8 cellular contexts compared by ENCODE assay signal in the genomic region with DNA sequence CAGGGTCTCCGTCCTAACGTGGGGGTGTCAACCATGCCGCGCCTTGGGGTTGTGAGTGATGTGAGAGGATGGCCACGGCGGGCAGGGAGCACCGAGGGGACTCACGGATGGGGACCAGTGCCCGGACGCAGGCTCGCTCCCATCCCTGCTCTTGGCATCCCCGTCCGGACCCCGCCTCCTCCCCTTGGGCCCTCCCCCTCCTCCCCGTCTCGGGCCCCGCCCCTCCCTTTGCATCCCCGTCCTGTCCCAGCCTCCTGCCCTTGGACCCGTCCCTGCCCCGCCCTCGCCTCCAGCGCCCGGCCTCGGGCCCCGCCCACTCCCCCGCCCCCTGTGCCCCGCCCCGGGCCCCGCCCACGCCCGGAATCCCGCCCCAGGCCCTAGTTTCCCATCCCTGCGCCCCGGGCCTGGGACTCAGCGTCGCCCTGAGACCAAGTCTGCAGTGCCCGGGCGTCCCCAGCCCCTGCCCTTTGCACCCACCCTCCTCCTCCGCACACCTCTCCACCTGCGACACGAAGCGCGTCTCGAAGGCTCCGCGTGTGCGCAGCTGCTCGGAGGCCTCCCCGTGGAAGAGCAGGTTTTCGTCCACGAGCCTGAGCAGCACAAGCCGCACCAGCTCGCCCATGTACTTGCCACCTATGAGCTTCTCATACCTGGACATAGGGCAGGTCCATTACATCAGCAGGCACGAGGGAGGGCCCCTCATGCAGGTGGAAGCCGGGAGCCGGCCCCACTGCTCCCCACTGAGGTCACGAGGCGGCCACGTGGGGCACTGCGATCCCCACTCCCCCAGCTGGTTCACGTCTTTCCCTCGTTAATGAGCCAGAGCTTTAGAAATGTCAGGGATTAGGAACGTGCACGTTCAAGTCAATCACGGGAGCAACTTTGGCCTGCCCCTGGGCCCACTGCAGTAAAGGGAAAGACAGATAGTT. TPM values are rescaled to one million over a fixed set of nuclear protein-coding genes. Genes with fewer than 3 reads are reported as not detected.
DNase-seq lines count a peak whose midpoint lies in the region; ATAC-seq and TF ChIP-seq lines count a peak whose summit lies in the region.

No MANE protein-coding gene starts in this region.

- H3K9me3 ChIP-seq in CD8-positive, alpha-beta T cell (ENCODE audit: low read length): no peaks in the 10 kb centered on the region
- peaks cover 6 to 7% of the 10 kb centered on the region in 2 donors for H3K9me3 ChIP-seq in neuronal stem cell (replicated peaks in 1 of 2; ENCODE audit: control insufficient read depth in 2 of 2, insufficient read depth in 1 of 2, low read depth in 1 of 2, low read length in 2 of 2)

- peaks cover 10% of the 10 kb centered on the region for H3K4me1 Mint-ChIP-seq in CD8-positive, alpha-beta T cell (ENCODE audit: low read depth)

- H4K91ac ChIP-seq in neuronal stem cell (ENCODE audit: low read depth, low read length, poor library complexity): no peak overlapping the region

- H3K27ac Mint-ChIP-seq in CD8-positive, alpha-beta T cell: peak overlapping the region; percentile 82

- POLR2A ChIA-PET in CD8-positive, alpha-beta T cell (lab: Charles Lee): interaction anchor here (0.9 to 1.0 kb wide), 2 partner anchors 48 to 68 kb away, joined by 3 read pairs; no protein-coding TSS in a partner anchor

- H3K4ac ChIP-seq in neuronal stem cell (ENCODE audit: low read length): no peak overlapping the region

- H3K79me1 ChIP-seq in neuronal stem cell (ENCODE audit: low read depth, low read length): no peaks in the 10 kb centered on the region

- H3K36me3 Mint-ChIP-seq in CD8-positive, alpha-beta T cell: no peaks in the 10 kb centered on the region

- peak overlapping the region; percentile 68 for H2AFZ ChIP-seq in neuronal stem cell (ENCODE audit: low read length)

- intact Hi-C loops in CD8-positive, alpha-beta T cell (cut with DNase I, micrococcal nuclease): loop anchor here (1.0 kb wide), 3 partner anchors 19 to 64 kb away; a partner anchor contains a TSS

- DNase-seq in CD8-positive, alpha-beta T cell: peak in 6 of 7 experiments; percentile 10 to 74 (median 53)
- DNase-seq in NCI-H82 treated with DMSO at 0.1 percent for 48 hours (lab: John Stamatoyannopoulos, UW; ENCODE audit: unreplicated experiment): peak; percentile 37
- DNase-seq in activated gamma-delta T cell treated with anti-CD3 and anti-CD28 coated beads, Interleukin-2, amount 50 U/mL, for 16 hours (ENCODE audit: low read depth): peak; percentile 36
- DNase-seq in foreskin keratinocyte: peak in 1 of 2 donors; percentile 22
- peak; percentile 77 for DNase-seq in neuronal stem cell (ENCODE audit: low spot score)
- DNase-seq in substantia nigra (lab: John Stamatoyannopoulos, UW): peak in 40 of 49 donors; percentile 11 to 93 (median 54)
- no peak for DNase-seq in kidney glomerular epithelial cell (lab: John Stamatoyannopoulos, UW)

- no peaks in the 10 kb centered on the region for H3K36me3 ChIP-seq in CD8-positive, alpha-beta T cell (ENCODE audit: insufficient read depth, low read length)
- H3K36me3 ChIP-seq in neuronal stem cell (replicated peaks in 1 of 2; ENCODE audit: control insufficient read depth in 2 of 2, insufficient read depth in 2 of 2, low read length in 2 of 2): no peaks in the 10 kb centered on the region

- H2BK120ac ChIP-seq in neuronal stem cell (ENCODE audit: low read depth, low read length): no peak overlapping the region

- no peak overlapping the region for H4K8ac ChIP-seq in neuronal stem cell (ENCODE audit: low read depth, low read length)

- H3K4me3 ChIP-seq in CD8-positive, alpha-beta T cell (ENCODE audit: low read depth, low read length): peak overlapping the region; percentile 70
- H3K4me3 ChIP-seq in neuronal stem cell (ENCODE audit: low read length in 2 of 2): peak overlapping the region in 1 of 2 donors; percentile 79

- H3K9ac ChIP-seq in neuronal stem cell (ENCODE audit: low read depth, low read length, poor library complexity): peak overlapping the region; percentile 85

- H3K23ac ChIP-seq in neuronal stem cell (ENCODE audit: low read depth, low read length, poor library complexity): peak overlapping the region; percentile 76

- H3K18ac ChIP-seq in neuronal stem cell (ENCODE audit: low read length): peak overlapping the region; percentile 97

- H2BK15ac ChIP-seq in neuronal stem cell (ENCODE audit: low read length): no peak overlapping the region

- no peak overlapping the region for H2BK12ac ChIP-seq in neuronal stem cell (ENCODE audit: low read length)

- no peaks in the 10 kb centered on the region for H3K27me3 ChIP-seq in CD8-positive, alpha-beta T cell (ENCODE audit: insufficient read depth, low read length)
- peaks cover 35% of the 10 kb centered on the region for H3K27me3 ChIP-seq in foreskin keratinocyte
- peaks cover 7 to 86% (median 26%) of the 10 kb centered on the region in 3 experiments for H3K27me3 ChIP-seq in neuronal stem cell (ENCODE audit: control insufficient read depth in 3 of 3, insufficient read depth in 3 of 3, low read depth in 1 of 3, low read length in 3 of 3)

- H3K4me2 ChIP-seq in neuronal stem cell (ENCODE audit: insufficient read depth, low read length, poor library complexity, severe bottlenecking): peak overlapping the region; percentile 85

- TF ChIP-seq CTCF in CD8-positive, alpha-beta T cell (IDR thresholded peaks at IDR 0.05): no peak
- TF ChIP-seq CTCF in foreskin keratinocyte (conservative IDR thresholded peaks at IDR 0.05): no peak

- WGBS in neuronal stem cell (ENCODE audit: extremely low coverage in 2 of 2, insufficient read length in 2 of 2, insufficient replicate concordance in 1 of 2), 2 donors: no CpG with 5 or more reads among the region's 65 CpGs

- H3K27me3 Mint-ChIP-seq in CD8-positive, alpha-beta T cell (ENCODE audit: low read depth): peaks cover 2% of the 10 kb centered on the region

- no peaks in the 10 kb centered on the region for H3K9me3 Mint-ChIP-seq in CD8-positive, alpha-beta T cell

- CTCF ChIA-PET in CD8-positive, alpha-beta T cell (lab: Charles Lee): interaction anchor here (0.6 kb wide), 1 partner anchor 9 kb away, joined by 3 read pairs; no protein-coding TSS in a partner anchor

- no peak overlapping the region for H2BK5ac ChIP-seq in neuronal stem cell (ENCODE audit: low read length)

- H2AK5ac ChIP-seq in neuronal stem cell (ENCODE audit: low read depth, low read length): peak overlapping the region; percentile 39

- peak; percentile 61 for ATAC-seq in CD8-positive, alpha-beta T cell
- ATAC-seq in foreskin keratinocyte (peak; percentile 65), GM21619 (IDR thresholded peaks at IDR 0.05; ENCODE audit: unreplicated experiment) (no peak)

- no peak overlapping the region for H3K27ac ChIP-seq in CD8-positive, alpha-beta T cell (ENCODE audit: low read depth, low read length)
- H3K27ac ChIP-seq in foreskin keratinocyte (no peak overlapping the region), neuronal stem cell (replicated peaks; ENCODE audit: low read length) (no peak overlapping the region), substantia nigra (ENCODE audit: low read depth, low read length, poor library complexity, severe bottlenecking) (peak overlapping the region; percentile 63)

- H3K14ac ChIP-seq in neuronal stem cell (ENCODE audit: low read length): peak overlapping the region; percentile 99

- H3K4me1 ChIP-seq in CD8-positive, alpha-beta T cell (ENCODE audit: insufficient read depth, low read length): peaks cover 8% of the 10 kb centered on the region
- no peaks in the 10 kb centered on the region for H3K4me1 ChIP-seq in foreskin keratinocyte
- peaks cover 5 to 18% of the 10 kb centered on the region in 2 donors for H3K4me1 ChIP-seq in neuronal stem cell (ENCODE audit: control insufficient read depth in 2 of 2, insufficient read depth in 1 of 2, low read depth in 1 of 2, low read length in 2 of 2)

- H3K4me3 Mint-ChIP-seq in CD8-positive, alpha-beta T cell: peak overlapping the region; percentile 81

RNA-seq across cellular contexts. Expression of a gene that starts 5.1 kb away (rescaled TPM):
- not detected for total RNA-seq in CD8-positive, alpha-beta T cell
- total RNA-seq in foreskin keratinocyte: not detected in 2 replicates
- polyA plus RNA-seq in foreskin keratinocyte: not detected in 2 replicates
- polyA plus RNA-seq in neuronal stem cell (2013, experiment 1 of 2): 0.07 TPM
- polyA plus RNA-seq in neuronal stem cell (2013, experiment 2 of 2): not detected

RNA-seq across cellular contexts. Expression of a gene that starts 22.9 kb away (rescaled TPM):
- 10 to 100 TPM; 44.0 to 48.9 TPM for total RNA-seq in CD8-positive, alpha-beta T cell
- total RNA-seq in foreskin keratinocyte: 183 and 206 TPM in 2 replicates
- polyA plus RNA-seq in foreskin keratinocyte: 235 and 262 TPM in 2 replicates
- 157 TPM for polyA plus RNA-seq in neuronal stem cell (2013, experiment 1 of 2)
- polyA plus RNA-seq in neuronal stem cell (2013, experiment 2 of 2): 156 TPM

RNA-seq across cellular contexts. Expression of a gene that starts 42.1 kb away (rescaled TPM):
- 10 to 100 TPM; 15.9 to 22.6 TPM for total RNA-seq in CD8-positive, alpha-beta T cell
- total RNA-seq in foreskin keratinocyte: 7.3 and 11.6 TPM in 2 replicates
- 7.9 and 15.5 TPM in 2 replicates for polyA plus RNA-seq in foreskin keratinocyte
- polyA plus RNA-seq in neuronal stem cell (2013, experiment 1 of 2): 24.7 TPM
- polyA plus RNA-seq in neuronal stem cell (2013, experiment 2 of 2): 25.4 TPM

RNA-seq across cellular contexts. Expression of a gene that starts 43.0 kb away (rescaled TPM):
- 1 to 10 TPM in 1 of 2 experiments, under 1 TPM in 1; 0.78 to 1.1 TPM for total RNA-seq in CD8-positive, alpha-beta T cell
- 0.53 and 0.58 TPM in 2 replicates for total RNA-seq in foreskin keratinocyte
- polyA plus RNA-seq in foreskin keratinocyte: 0.49 and 0.76 TPM in 2 replicates
- polyA plus RNA-seq in neuronal stem cell (2013, experiment 1 of 2): 0.60 TPM
- polyA plus RNA-seq in neuronal stem cell (2013, experiment 2 of 2): 0.46 TPM

RNA-seq across cellular contexts. Expression of a gene that starts 54.5 kb away (rescaled TPM):
- 100 to 1,000 TPM; 111 to 114 TPM for total RNA-seq in CD8-positive, alpha-beta T cell
- total RNA-seq in foreskin keratinocyte: 103 and 108 TPM in 2 replicates
- polyA plus RNA-seq in foreskin keratinocyte: 98.0 and 104 TPM in 2 replicates
- 71.1 TPM for polyA plus RNA-seq in neuronal stem cell (2013, experiment 1 of 2)
- 69.2 TPM for polyA plus RNA-seq in neuronal stem cell (2013, experiment 2 of 2)
